Comparison of ENCODE assay signal across 33 cellular contexts in the genomic region with DNA sequence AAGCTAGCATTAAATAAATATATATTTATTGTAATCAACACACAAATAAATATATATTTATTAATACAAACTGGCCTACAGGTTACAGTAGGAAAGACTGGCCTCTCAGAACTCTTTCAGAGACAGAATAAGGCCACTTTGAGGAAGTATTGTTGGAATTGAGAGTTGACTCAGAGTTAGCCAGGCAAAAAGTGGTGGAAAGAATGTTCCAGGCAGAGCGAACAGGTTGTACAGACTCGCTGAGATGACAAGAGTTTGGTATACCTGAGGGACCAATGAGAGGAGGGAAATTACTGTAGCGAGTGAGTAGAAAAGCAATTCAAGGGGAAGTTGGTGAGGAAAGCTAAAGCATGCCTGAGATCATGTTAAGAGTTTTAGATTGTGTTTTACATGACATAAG. TPM values are rescaled to one million over a fixed set of nuclear protein-coding genes. Genes with fewer than 3 reads are reported as not detected.
"Had no signal": no experiment of that assay in that cellular context is flagged by ENCODE, and none has a peak within 500 bp of the region (broad histone marks: within the 10 kb centered on the region; RNA-seq: fewer than 3 reads in every experiment).

No MANE protein-coding gene starts in this region.

- H3K27me3 ChIP-seq: hepatocyte, left lung, neural progenitor cell, neutrophil, right atrium auricular region, right lobe of liver, stomach, testis, tibial artery, vagina had no signal

- H3K36me3 ChIP-seq: heart right ventricle, left lung, lower lobe of right lung, neural progenitor cell, neutrophil, right atrium auricular region, right lobe of liver, stomach, tibial artery, vagina had no signal

- DNase-seq: heart right ventricle; islet precursor cell; kidney glomerular epithelial cell; left colon; left lung; lower lobe of right lung; mammary epithelial cell; mesenchymal stem cell; naive B cell; natural killer cell; nephron progenitor cell; occipital lobe; psoas muscle; right lobe of liver; stimulated activated CD4-positive, alpha-beta T cell treated with anti-CD3 and anti-CD28 coated beads, Interleukin-1b, Interleukin-23, amount 100 ng/mL, for 48 hours; stimulated activated CD4-positive, alpha-beta T cell treated with anti-CD3 and anti-CD28 coated beads, Interleukin-2, amount 100 ng/mL, for 48 hours; stimulated activated CD4-positive, alpha-beta T cell treated with anti-CD3 and anti-CD28 coated beads, Interleukin-4, amount 100 ng/mL, for 4 hours; stimulated activated CD8-positive, alpha-beta memory T cell treated with anti-CD3 and anti-CD28 coated beads, Interleukin-4, amount 100 ng/mL, for 48 hours; stimulated activated naive B cell treated with anti-CD40 and anti-IgM and Interleukin-4, amounts not matched to agents 10 μg/mL and 1 μg/mL and 100 μg/mL, for 72 hours; stimulated activated naive CD8-positive, alpha-beta T cell treated with anti-CD3 and anti-CD28 coated beads, Interleukin-15, Interleukin-2, amounts not matched to agents 100 U/mL and 50 U/mL, for 24 hours; stomach; testis; tibial artery had no signal

- H2AFZ ChIP-seq: hepatocyte, neural progenitor cell, parathyroid adenoma had no signal

- H3K9me3 ChIP-seq: heart right ventricle, left lung, lower lobe of right lung, neutrophil, psoas muscle, right atrium auricular region, right lobe of liver, stomach, testis, tibial artery, vagina had no signal

- H3K79me2 ChIP-seq: hepatocyte, parathyroid adenoma had no signal

- ATAC-seq: heart right ventricle; left colon; left lung; lower lobe of right lung; natural killer cell; psoas muscle; right lobe of liver; stimulated activated naive B cell treated with anti-CD40 and anti-IgM and Interleukin-4, amounts not matched to agents 10 μg/mL and 1 μg/mL and 100 μg/mL, for 72 hours; stimulated activated naive CD8-positive, alpha-beta T cell treated with anti-CD3 and anti-CD28 coated beads, Interleukin-15, Interleukin-2, amounts not matched to agents 100 U/mL and 50 U/mL, for 24 hours had no signal

- H3K4me3 ChIP-seq: heart right ventricle, hepatocyte, left lung, lower lobe of right lung, neural progenitor cell, psoas muscle, right atrium auricular region, right lobe of liver, smooth muscle cell, stomach, testis, tibial artery, vagina had no signal

- H3K4me2 ChIP-seq: hepatocyte, neural progenitor cell, smooth muscle cell had no signal

- H3K27ac ChIP-seq: heart right ventricle, hepatocyte, left lung, lower lobe of right lung, neural progenitor cell, neutrophil, parathyroid adenoma, psoas muscle, right atrium auricular region, right lobe of liver, stomach, testis, tibial artery, vagina had no signal

- H3K4me1 ChIP-seq: heart right ventricle, left lung, lower lobe of right lung, neural progenitor cell, parathyroid adenoma, psoas muscle, right atrium auricular region, right lobe of liver, stomach, testis, tibial artery, vagina had no signal

- H3K9ac ChIP-seq: neural progenitor cell, parathyroid adenoma had no signal

RNA-seq across cellular contexts. Expression of gene XDH, which starts 19.0 kb away (rescaled TPM):
- total RNA-seq: mononuclear cell, natural killer cell, occipital lobe, posterior vena cava, right atrium auricular region, skeletal muscle tissue had no signal
